ENCODE assay signal across 9 cellular contexts in genomic region chr15:89400121-89400996, GRCh38.
DNase-seq lines count a peak whose midpoint lies in the region; ATAC-seq, FAIRE-seq and TF ChIP-seq lines count a peak whose summit lies in the region.
"Had no signal": no experiment of that assay in that cellular context is flagged by ENCODE, and none has a peak within 500 bp of the region (broad histone marks: within the 10 kb centered on the region; RNA-seq: fewer than 3 reads in every experiment).

No MANE protein-coding gene starts in this region.

- no peak overlapping the region for H4K5ac ChIP-seq in IMR-90 (ENCODE audit: low read depth, low read length)

- no peak for FAIRE-seq in HTR-8/SVneo (lab: Jason Lieb, UNC)
- FAIRE-seq: G401.6 had no signal

- no peak for DNase-seq in activated naive CD4-positive, alpha-beta T cell treated with anti-CD3 and anti-CD28 coated beads, Interleukin-2, amount 50 U/mL, for 16 hours
- no peak for DNase-seq in IMR-90
- DNase-seq in astrocyte of the cerebellum (ENCODE audit: low read depth), result no peak
- no peak for DNase-seq in smooth muscle cell (lab: John Stamatoyannopoulos, UW; ENCODE audit: unreplicated experiment)
- no peak for DNase-seq in NCI-H2196 treated with DMSO at 0.1 percent for 48 hours (lab: John Stamatoyannopoulos, UW; ENCODE audit: unreplicated experiment)
- no peak for DNase-seq in putamen (ENCODE audit: low spot score)
- DNase-seq in HTR-8/SVneo (ENCODE audit: insufficient read length, low spot score), result no peak

- 19% methylated on average over 16 of the region's 58 CpGs; no CpG with 5 or more reads in 1 of the 2 experiments for WGBS in IMR-90 (ENCODE audit: extremely low coverage in 2 of 2, insufficient read length in 1 of 2), 2 experiments
- WGBS in smooth muscle cell (ENCODE audit: low lambda C conversion rate), result 6% methylated on average over 17 of the region's 58 CpGs

- dilution Hi-C loops in IMR-90 (cut with HindIII; ENCODE audit: low sequenced_read_pairs, unreplicated experiment), result no loop called here

- H2AFZ ChIP-seq in IMR-90 (replicated peaks; ENCODE audit: low read length, poor library complexity), result no peak overlapping the region
- no peak overlapping the region for H2AFZ ChIP-seq in smooth muscle cell (ENCODE audit: low read depth)

- H3K27me3 ChIP-seq in IMR-90 (ENCODE audit: control insufficient read depth, insufficient read depth, low read length) (peaks cover 65% of the 10 kb centered on the region), smooth muscle cell (ENCODE audit: low read depth) (peaks cover 96% of the 10 kb centered on the region)

- no peaks in the 10 kb centered on the region for H3K36me3 Mint-ChIP-seq in activated naive CD4-positive, alpha-beta T cell treated with anti-CD3 and anti-CD28 coated beads, Interleukin-2, amount 50 U/mL, for 24 hours

- TF ChIP-seq RAD21 in IMR-90 (IDR thresholded peaks at IDR 0.05; ENCODE audit: low read length), result no peak

- H3K4me1 ChIP-seq in IMR-90 (ENCODE audit: control insufficient read depth, insufficient read depth, low read length), result no peaks in the 10 kb centered on the region
- peaks cover 11% of the 10 kb centered on the region for H3K4me1 ChIP-seq in smooth muscle cell (ENCODE audit: low read depth)

- H3F3A ChIP-seq in smooth muscle cell (ENCODE audit: low read depth), result no peaks in the 10 kb centered on the region

- no peak overlapping the region for H3K27ac ChIP-seq in IMR-90 (ENCODE audit: insufficient read depth, low read length)
- H3K27ac ChIP-seq in smooth muscle cell (ENCODE audit: low read depth), result no peak overlapping the region

- no peak overlapping the region for H2AK5ac ChIP-seq in IMR-90 (ENCODE audit: low read depth, low read length)

- no peak overlapping the region for H4K8ac ChIP-seq in IMR-90 (ENCODE audit: low read depth in 2 of 2, low read length in 2 of 2)

- no peak overlapping the region for H3K4ac ChIP-seq in IMR-90 (ENCODE audit: low read depth, low read length)

- H3K56ac ChIP-seq in IMR-90 (ENCODE audit: extremely low read depth, insufficient read depth, low read length), result no peak overlapping the region

- no peaks in the 10 kb centered on the region for H3K79me1 ChIP-seq in IMR-90 (ENCODE audit: low read depth in 1 of 2, low read length in 2 of 2)

- H4K20me1 ChIP-seq in IMR-90 (ENCODE audit: insufficient read depth, low read length), result no peaks in the 10 kb centered on the region
- H4K20me1 ChIP-seq in smooth muscle cell (ENCODE audit: low read depth), result no peaks in the 10 kb centered on the region

- peak; percentile 14; the same call in 1 of the 2 replicates for ATAC-seq in IMR-90 (ENCODE audit: low read depth)

- H3K9me3 ChIP-seq in IMR-90 (ENCODE audit: control insufficient read depth, insufficient read depth, low read length) (no peaks in the 10 kb centered on the region), smooth muscle cell (replicated peaks; ENCODE audit: low read depth) (no peaks in the 10 kb centered on the region)

- H4K91ac ChIP-seq in IMR-90 (ENCODE audit: insufficient read depth, low read depth, low read length), result no peak overlapping the region

- H3K9me3 Mint-ChIP-seq in activated naive CD4-positive, alpha-beta T cell treated with anti-CD3 and anti-CD28 coated beads, Interleukin-2, amount 50 U/mL, for 24 hours, result no peaks in the 10 kb centered on the region

- no peak for TF ChIP-seq POLR2A in IMR-90 (IDR thresholded peaks at IDR 0.05; ENCODE audit: low read depth, low read length)

- peaks cover 8% of the 10 kb centered on the region for H3K4me1 Mint-ChIP-seq in activated naive CD4-positive, alpha-beta T cell treated with anti-CD3 and anti-CD28 coated beads, Interleukin-2, amount 50 U/mL, for 24 hours

- no peak overlapping the region for H2BK15ac ChIP-seq in IMR-90 (ENCODE audit: low read depth, low read length)

- CTCF ChIA-PET in IMR-90 (lab: Yijun Ruan, JAX), result no interaction called here

- peak overlapping the region; percentile 58 for H3K4me3 Mint-ChIP-seq in activated naive CD4-positive, alpha-beta T cell treated with anti-CD3 and anti-CD28 coated beads, Interleukin-2, amount 50 U/mL, for 24 hours

- POLR2A ChIA-PET in IMR-90 (lab: Charles Lee; ENCODE audit: unreplicated experiment), result no interaction called here

- TF ChIP-seq CTCF in IMR-90 (conservative IDR thresholded peaks at IDR 0.05; ENCODE audit: low read depth, low read length) (no peak), astrocyte of the cerebellum (IDR thresholded peaks at IDR 0.05; ENCODE audit: low read depth, low read length, missing control alignments) (no peak), smooth muscle cell (IDR thresholded peaks at IDR 0.05; ENCODE audit: borderline replicate concordance, insufficient read depth, poor library complexity, severe bottlenecking) (no peak)

- no peak overlapping the region for H3K18ac ChIP-seq in IMR-90 (ENCODE audit: low read depth, low read length)

- H3K4me3 ChIP-seq in IMR-90 (ENCODE audit: insufficient read depth, low read depth, low read length), result no peak overlapping the region
- peak overlapping the region; percentile 27 for H3K4me3 ChIP-seq in astrocyte of the cerebellum (ENCODE audit: low read depth, low read length)
- peak overlapping the region; percentile 31 for H3K4me3 ChIP-seq in smooth muscle cell

- in situ Hi-C loops in IMR-90 (cut with MboI; ENCODE audit: low sequenced_read_pairs) (no loop called here), astrocyte of the cerebellum (cut with HindIII; ENCODE audit: low sequenced_read_pairs) (no loop called here)

- no TSS peak for BruUV-seq in IMR-90 (replicated peaks; lab: Mats Ljungman, UMichigan)

- H3K36me3 ChIP-seq in IMR-90 (ENCODE audit: control insufficient read depth, insufficient read depth, low read length), result no peaks in the 10 kb centered on the region
- no peaks in the 10 kb centered on the region for H3K36me3 ChIP-seq in smooth muscle cell (ENCODE audit: low read depth)

- no peaks in the 10 kb centered on the region for H3K9me1 ChIP-seq in IMR-90 (ENCODE audit: insufficient read depth, low read length)

- H3K27me3 Mint-ChIP-seq in activated naive CD4-positive, alpha-beta T cell treated with anti-CD3 and anti-CD28 coated beads, Interleukin-2, amount 50 U/mL, for 24 hours, result peaks cover 48% of the 10 kb centered on the region

- no peak overlapping the region for H3K9ac ChIP-seq in IMR-90 (ENCODE audit: low read depth, low read length)
- no peak overlapping the region for H3K9ac ChIP-seq in smooth muscle cell (ENCODE audit: low read depth)

- no peak overlapping the region for H2BK20ac ChIP-seq in IMR-90 (ENCODE audit: low read depth, low read length)

- no peak overlapping the region for H3K4me2 ChIP-seq in IMR-90 (ENCODE audit: low read depth, low read length)
- H3K4me2 ChIP-seq in smooth muscle cell, result peak overlapping the region; percentile 84

- H2AK9ac ChIP-seq in IMR-90 (replicated peaks; ENCODE audit: low read depth, low read length, poor library complexity), result no peak overlapping the region

- no peak overlapping the region for H2BK5ac ChIP-seq in IMR-90 (ENCODE audit: low read depth, low read length, poor library complexity, severe bottlenecking)

- H2BK120ac ChIP-seq in IMR-90 (ENCODE audit: low read depth, low read length), result no peak overlapping the region

- H3K27ac Mint-ChIP-seq in activated naive CD4-positive, alpha-beta T cell treated with anti-CD3 and anti-CD28 coated beads, Interleukin-2, amount 50 U/mL, for 24 hours, result no peak overlapping the region

- H3K79me2 ChIP-seq in smooth muscle cell (ENCODE audit: low read depth), result no peaks in the 10 kb centered on the region

- intact Hi-C loops in IMR-90 (cut with micrococcal nuclease), result no loop called here

- no peak overlapping the region for H3K14ac ChIP-seq in IMR-90 (replicated peaks; ENCODE audit: low read depth, low read length)

- no peak overlapping the region for H3K23ac ChIP-seq in IMR-90 (ENCODE audit: low read depth, low read length)

TF ChIP-seq in IMR-90, 13 proteins besides CTCF, POLR2A, EP300 and RAD21:
- TF ChIP-seq FOS (IDR thresholded peaks at IDR 0.05; ENCODE audit: low read depth, low read length) (no peak), MAFK (IDR thresholded peaks at IDR 0.05; ENCODE audit: low read depth, low read length) (no peak), USF2 (IDR thresholded peaks at IDR 0.05; ENCODE audit: low read depth, low read length) (no peak), CHD1 (IDR thresholded peaks at IDR 0.05; ENCODE audit: low read depth, low read length) (no peak), NFE2L2 (IDR thresholded peaks at IDR 0.05; ENCODE audit: low read depth, low read length) (no peak), RCOR1 (IDR thresholded peaks at IDR 0.05; ENCODE audit: insufficient replicate concordance, low read length) (no peak), BHLHE40 (IDR thresholded peaks at IDR 0.05; ENCODE audit: low read depth, low read length) (no peak), MAZ (IDR thresholded peaks at IDR 0.05; ENCODE audit: borderline replicate concordance, low read depth, low read length) (no peak), CEBPB (IDR thresholded peaks at IDR 0.05; ENCODE audit: low read depth, low read length) (no peak)
